ENCODE assay signal across 8 cellular contexts in genomic region chr5:95836544-95836943, GRCh38. TPM values are rescaled to one million over a fixed set of nuclear protein-coding genes. Genes with fewer than 3 reads are reported as not detected.
DNase-seq lines count a peak whose midpoint lies in the region; ATAC-seq and TF ChIP-seq lines count a peak whose summit lies in the region.

No MANE protein-coding gene starts in this region.

- peak overlapping the region in 2 of 10 donors; percentile 53 to 65 for H3K4me3 ChIP-seq in heart right ventricle
- peak overlapping the region; percentile 62 for H3K4me3 ChIP-seq in NB4 (ENCODE audit: low read depth, low read length)
- H3K4me3 ChIP-seq in left lung = peak overlapping the region in 1 of 2 donors; percentile 52

- H3K36me3 Mint-ChIP-seq in type B pancreatic cell = no peaks in the 10 kb centered on the region

- ATAC-seq in heart right ventricle (no peak), Right ventricle myocardium superior (ENCODE audit: poor library complexity) (no peak), left lung (peak; percentile 7)

- intact Hi-C loops in heart right ventricle (cut with DNase I) = loop anchor here in 3 of 10 donors (5.0 kb wide), 3 partner anchors 34 to 194 kb away; no protein-coding TSS in a partner anchor
- intact Hi-C loops in Right ventricle myocardium superior (cut with DNase I) = loop anchor here (5.0 kb wide), 1 partner anchor 189 kb away; the partner anchor contains the start of gene RFESD
- intact Hi-C loops in left lung (cut with DNase I) = no loop called here

- no peak overlapping the region for H3K27ac Mint-ChIP-seq in type B pancreatic cell

- TF ChIP-seq CTCF in heart right ventricle (IDR thresholded peaks at IDR 0.05) = no peak
- TF ChIP-seq CTCF in NB4 (IDR thresholded peaks at IDR 0.05; ENCODE audit: low read depth, low read length) = no peak
- no peak for TF ChIP-seq CTCF in left lung (IDR thresholded peaks at IDR 0.05)
- no peak for TF ChIP-seq CTCF in type B pancreatic cell (conservative IDR thresholded peaks at IDR 0.05)

- no peaks in the 10 kb centered on the region for H3K9me3 Mint-ChIP-seq in type B pancreatic cell

- H3K4me1 Mint-ChIP-seq in type B pancreatic cell (ENCODE audit: unreplicated experiment) = peaks cover 5% of the 10 kb centered on the region

- H3K4me1 ChIP-seq in heart right ventricle = peaks cover 4 to 59% (median 21%) of the 10 kb centered on the region in 9 donors
- H3K4me1 ChIP-seq in left lung = peaks cover 19 to 68% of the 10 kb centered on the region in 2 donors

- no peaks in the 10 kb centered on the region for H3K27me3 ChIP-seq in heart right ventricle
- no peaks in the 10 kb centered on the region for H3K27me3 ChIP-seq in left lung

- H3K9me3 ChIP-seq in heart right ventricle (no peaks in the 10 kb centered on the region), left lung (no peaks in the 10 kb centered on the region)

- 88 to 100% methylated on average over 1 of the region's 1 CpG for WGBS in heart right ventricle, 2 donors

- peak overlapping the region; percentile 27 for H3K4me3 Mint-ChIP-seq in type B pancreatic cell

- no peak for DNase-seq in heart right ventricle
- no peak for DNase-seq in Right ventricle myocardium superior
- no peak for DNase-seq in NB4 (ENCODE audit: low read depth)
- no peak for DNase-seq in left lung
- no peak for DNase-seq in type B pancreatic cell (ENCODE audit: extremely low spot score, unreplicated experiment)
- no peak for DNase-seq in NCI-H446 (lab: John Stamatoyannopoulos, UW)
- DNase-seq in ecto neural progenitor cell (ENCODE audit: low spot score) = no peak
- no peak for DNase-seq in amygdala (lab: John Stamatoyannopoulos, UW)

- H3K27ac ChIP-seq in heart right ventricle (peak overlapping the region in 6 of 10 donors; percentile 37 to 97 (median 88)), left lung (peak overlapping the region; percentile 93 to 94)

- H3K36me3 ChIP-seq in heart right ventricle = no peaks in the 10 kb centered on the region
- no peaks in the 10 kb centered on the region for H3K36me3 ChIP-seq in left lung

- no peaks in the 10 kb centered on the region for H3K27me3 Mint-ChIP-seq in type B pancreatic cell

- TF ChIP-seq POLR2A in NB4 (IDR thresholded peaks at IDR 0.05; ENCODE audit: extremely low read depth, insufficient read length) = no peak

RNA-seq across cellular contexts. Expression of gene GLRX, which starts 14.0 kb away (rescaled TPM):
- total RNA-seq in heart right ventricle (100 to 1,000 TPM in 7 of 10 donors, 10 to 100 TPM in 3; 68.7 to 156 (median 111) TPM), Right ventricle myocardium superior (104 TPM), left lung (10 to 100 TPM; 60.3 to 98.1 TPM), type B pancreatic cell (ENCODE audit: low replicate concordance) (17.8 and 18.7 TPM in 2 replicates)
- 100 to 1,000 TPM in 1 of 2 donors, 10 to 100 TPM in 1; 51.6 to 116 TPM for polyA plus RNA-seq in heart right ventricle
